25 cellular contexts compared by ENCODE assay signal in the genomic region with DNA sequence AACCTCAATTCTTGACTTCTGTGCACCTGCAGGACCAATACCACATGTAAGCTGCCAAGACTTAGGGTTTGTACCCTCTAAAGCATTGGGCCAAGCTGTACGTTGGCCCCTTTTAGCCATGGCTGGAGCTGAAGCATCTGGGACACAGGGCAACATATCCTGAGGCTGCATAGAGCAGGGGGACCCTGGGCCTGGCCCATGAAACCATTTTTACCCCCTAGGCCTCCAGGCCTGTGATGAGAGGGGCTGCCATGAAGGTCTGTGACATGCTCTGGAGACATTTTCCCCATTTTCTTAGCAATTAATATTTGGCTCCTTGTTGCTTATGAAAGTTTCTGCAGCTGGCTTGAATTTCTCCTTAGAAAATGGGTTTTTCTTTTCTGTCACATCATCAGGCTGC. TPM values are rescaled to one million over a fixed set of nuclear protein-coding genes. Genes with fewer than 3 reads are reported as not detected.
"Had no signal": no experiment of that assay in that cellular context is flagged by ENCODE, and none has a peak within 500 bp of the region (broad histone marks: within the 10 kb centered on the region; RNA-seq: fewer than 3 reads in every experiment).

No MANE protein-coding gene starts in this region.

- H3K4me1 ChIP-seq: colonic mucosa, esophagus muscularis mucosa, esophagus squamous epithelium, foreskin keratinocyte, gastrocnemius medialis, gastroesophageal sphincter, heart left ventricle, heart right ventricle had no signal

- H3K36me3 ChIP-seq: colonic mucosa, esophagus muscularis mucosa, esophagus squamous epithelium, gastrocnemius medialis, gastroesophageal sphincter, heart left ventricle, heart right ventricle had no signal

- DNase-seq: colonic mucosa; cortex of kidney; dermis blood vessel endothelial cell; dorsolateral prefrontal cortex; effector CD4-positive, alpha-beta T cell; effector CD8-positive, alpha-beta T cell; effector memory CD4-positive, alpha-beta T cell; effector memory CD8-positive, alpha-beta T cell; endodermal cell; erythroblast; esophagus squamous epithelium; foreskin fibroblast; foreskin keratinocyte; foreskin melanocyte; gastrocnemius medialis; glutamatergic neuron; head of caudate nucleus; heart left ventricle; heart right ventricle had no signal

- H3K27me3 ChIP-seq: colonic mucosa, gastrocnemius medialis had no signal

- H3K4me3 ChIP-seq: colonic mucosa, coronary artery, dorsolateral prefrontal cortex, esophagus muscularis mucosa, esophagus squamous epithelium, gastrocnemius medialis, gastroesophageal sphincter, heart left ventricle, heart right ventricle had no signal

- H3K27ac ChIP-seq: colonic mucosa, coronary artery, dorsolateral prefrontal cortex, epithelial cell of prostate, esophagus muscularis mucosa, esophagus squamous epithelium, foreskin keratinocyte, gastrocnemius medialis, gastroesophageal sphincter, heart left ventricle, heart right ventricle had no signal

- H3K9me3 ChIP-seq: colonic mucosa had no signal

RNA-seq across cellular contexts. Expression of a gene that starts 31.0 kb away (rescaled TPM):
- polyA plus RNA-seq: endothelial cell of umbilical vein, fibroblast of lung, foreskin keratinocyte, heart left ventricle, heart right ventricle had no signal
